23 cellular contexts compared by ENCODE assay signal in genomic region chr9:133257398-133258053, GRCh38. TPM values are rescaled to one million over a fixed set of nuclear protein-coding genes. Genes with fewer than 3 reads are reported as not detected.
DNase-seq lines count a peak whose midpoint lies in the region; ATAC-seq and TF ChIP-seq lines count a peak whose summit lies in the region.
"Had no signal": no experiment of that assay in that cellular context is flagged by ENCODE, and none has a peak within 500 bp of the region (broad histone marks: within the 10 kb centered on the region; RNA-seq: fewer than 3 reads in every experiment).

No MANE protein-coding gene starts in this region.

- in situ Hi-C loops in transverse colon (cut with MboI; ENCODE audit: low pct_ligation_motif_present in 1 of 4, low pct_unique_long_range_greater_than_20kb in 1 of 4, low sequenced_read_pairs in 3 of 4), result no loop called here

- intact Hi-C loops in lower lobe of right lung (cut with DNase I), result no loop called here
- intact Hi-C loops in upper lobe of right lung (cut with DNase I), result no loop called here
- intact Hi-C loops in transverse colon (cut with DNase I; ENCODE audit: low total_unique reads), result no loop called here

- H3K27me3 ChIP-seq in lower lobe of right lung (ENCODE audit: low read depth) (no peaks in the 10 kb centered on the region), upper lobe of right lung (no peaks in the 10 kb centered on the region), transverse colon (no peaks in the 10 kb centered on the region)
- H3K27me3 ChIP-seq: pancreas, suprapubic skin had no signal

- H3K9me3 Mint-ChIP-seq in endothelial cell (ENCODE audit: unreplicated experiment), result no peaks in the 10 kb centered on the region
- H3K9me3 Mint-ChIP-seq: activated naive CD4-positive, alpha-beta T cell treated with anti-CD3 and anti-CD28 coated beads, Interleukin-2, amount 50 U/mL, for 24 hours; activated T-cell treated with anti-CD3 and anti-CD28 coated beads, Interleukin-2, amount 50 U/mL, for 4 hours; T-helper 1 cell treated with Interleukin-12 subunit alpha and Interleukin-12 subunit beta and Interleukin-4 antibody, amounts not matched to agents 30 μg/mL and 1 μg/mL, for 36 hours had no signal

- H3K4me3 Mint-ChIP-seq in endothelial cell (ENCODE audit: unreplicated experiment), result no peak overlapping the region
- H3K4me3 Mint-ChIP-seq: activated naive CD4-positive, alpha-beta T cell treated with anti-CD3 and anti-CD28 coated beads, Interleukin-2, amount 50 U/mL, for 24 hours; activated T-cell treated with anti-CD3 and anti-CD28 coated beads, Interleukin-2, amount 50 U/mL, for 4 hours; T-helper 1 cell treated with Interleukin-12 subunit alpha and Interleukin-12 subunit beta and Interleukin-4 antibody, amounts not matched to agents 30 μg/mL and 1 μg/mL, for 36 hours had no signal

- no peaks in the 10 kb centered on the region for H3K9me3 ChIP-seq in lower lobe of right lung
- H3K9me3 ChIP-seq in upper lobe of right lung, result no peaks in the 10 kb centered on the region
- H3K9me3 ChIP-seq in transverse colon, result no peaks in the 10 kb centered on the region
- H3K9me3 ChIP-seq: pancreas, suprapubic skin had no signal

- H3K4me1 ChIP-seq in lower lobe of right lung (peaks cover 16% of the 10 kb centered on the region), upper lobe of right lung (peaks cover 7% of the 10 kb centered on the region), transverse colon (peaks cover 0 to 19% (median 10%) of the 10 kb centered on the region in 4 donors)
- H3K4me1 ChIP-seq: pancreas had no signal

- peak overlapping the region; percentile 41 for H3K27ac ChIP-seq in lower lobe of right lung
- no peak overlapping the region for H3K27ac ChIP-seq in upper lobe of right lung
- peak overlapping the region in 1 of 4 donors; percentile 43 for H3K27ac ChIP-seq in transverse colon
- H3K27ac ChIP-seq: pancreas, suprapubic skin, VCaP had no signal

- H3K4me1 Mint-ChIP-seq in endothelial cell (ENCODE audit: unreplicated experiment), result peaks cover 23% of the 10 kb centered on the region
- H3K4me1 Mint-ChIP-seq: activated naive CD4-positive, alpha-beta T cell treated with anti-CD3 and anti-CD28 coated beads, Interleukin-2, amount 50 U/mL, for 24 hours had no signal

- no peaks in the 10 kb centered on the region for H3K36me3 ChIP-seq in lower lobe of right lung
- no peaks in the 10 kb centered on the region for H3K36me3 ChIP-seq in upper lobe of right lung
- H3K36me3 ChIP-seq in transverse colon, result no peaks in the 10 kb centered on the region
- H3K36me3 ChIP-seq: pancreas, suprapubic skin had no signal

- peaks cover 3% of the 10 kb centered on the region for H3K27me3 Mint-ChIP-seq in endothelial cell (ENCODE audit: unreplicated experiment)

- DNase-seq in activated CD8-positive, alpha-beta memory T cell treated with anti-CD3 and anti-CD28 coated beads for 24 hours, result peak; percentile 33
- DNase-seq in activated CD8-positive, alpha-beta memory T cell treated with anti-CD3 and anti-CD28 coated beads, Interleukin-2, amount 50 U/mL, for 4 hours, result no peak
- DNase-seq in endothelial cell (ENCODE audit: low spot score) (no peak), lower lobe of right lung (no peak), upper lobe of right lung (no peak), NCI-H2107 treated with DMSO at 0.1 percent for 48 hours (lab: John Stamatoyannopoulos, UW; ENCODE audit: unreplicated experiment) (no peak), transverse colon (no peak)
- DNase-seq: activated CD4-positive, alpha-beta T cell treated with anti-CD3 and anti-CD28 coated beads, Interleukin-2, amount 50 U/mL, for 4 hours; activated T-cell treated with anti-CD3 and anti-CD28 coated beads, Interleukin-2, amount 50 U/mL, for 4 hours; NCI-H446; SIG-M5; stimulated activated CD4-positive, alpha-beta T cell treated with anti-CD3 and anti-CD28 coated beads, Interleukin-4, amount 100 ng/mL, for 24 hours had no signal

- WGBS in transverse colon (ENCODE audit: low coverage in 1 of 2), 2 donors, result 63 to 80% methylated on average over 1 to 16 of the region's 16 CpGs

- TF ChIP-seq CTCF in endothelial cell (IDR thresholded peaks at IDR 0.05; ENCODE audit: unreplicated experiment) (no peak), lower lobe of right lung (IDR thresholded peaks at IDR 0.05) (no peak), upper lobe of right lung (IDR thresholded peaks at IDR 0.05) (no peak), transverse colon (IDR thresholded peaks at IDR 0.05) (no peak)

- peaks cover 14% of the 10 kb centered on the region for H3K36me3 Mint-ChIP-seq in endothelial cell (ENCODE audit: low read depth, unreplicated experiment)
- H3K36me3 Mint-ChIP-seq: activated naive CD4-positive, alpha-beta T cell treated with anti-CD3 and anti-CD28 coated beads, Interleukin-2, amount 50 U/mL, for 24 hours had no signal

- H3K4me3 ChIP-seq in lower lobe of right lung, result no peak overlapping the region
- H3K4me3 ChIP-seq in upper lobe of right lung, result no peak overlapping the region
- no peak overlapping the region for H3K4me3 ChIP-seq in transverse colon
- H3K4me3 ChIP-seq: pancreas, suprapubic skin had no signal

- no peak for TF ChIP-seq POLR2A in transverse colon (IDR thresholded peaks at IDR 0.05)

- TF ChIP-seq EP300 in transverse colon (IDR thresholded peaks at IDR 0.05; ENCODE audit: low read depth), result no peak

- ATAC-seq in lower lobe of right lung (no peak), upper lobe of right lung (peak; percentile 7), HG02870 (IDR thresholded peaks at IDR 0.05; ENCODE audit: unreplicated experiment) (no peak)
- ATAC-seq: activated T-cell treated with anti-CD3 and anti-CD28 coated beads, Interleukin-2, amount 50 U/mL, for 4 hours had no signal

- H3K27ac Mint-ChIP-seq in endothelial cell (ENCODE audit: unreplicated experiment), result peak overlapping the region; percentile 72
- H3K27ac Mint-ChIP-seq: activated naive CD4-positive, alpha-beta T cell treated with anti-CD3 and anti-CD28 coated beads, Interleukin-2, amount 50 U/mL, for 24 hours; T-helper 1 cell treated with Interleukin-12 subunit alpha and Interleukin-12 subunit beta and Interleukin-4 antibody, amounts not matched to agents 30 μg/mL and 1 μg/mL, for 36 hours had no signal

RNA-seq across cellular contexts. Expression of gene ABO, which starts 17.5 kb away (rescaled TPM):
- total RNA-seq in endothelial cell (ENCODE audit: unreplicated experiment) (1.4 TPM), lower lobe of right lung (25.0 TPM), upper lobe of right lung (16.8 TPM), transverse colon (100 to 1,000 TPM in 3 of 4 donors, 10 to 100 TPM in 1; 77.4 to 199 (median 141) TPM)
- total RNA-seq: A172, fibroblast of villous mesenchyme, G401 had no signal

RNA-seq across cellular contexts. Expression of gene OBP2B, which starts 48.5 kb away (rescaled TPM):
- total RNA-seq in endothelial cell (ENCODE audit: unreplicated experiment), result not detected
- total RNA-seq in lower lobe of right lung, result not detected
- total RNA-seq in upper lobe of right lung, result not detected
- total RNA-seq in transverse colon, result not detected
- total RNA-seq: A172; activated T-cell treated with anti-CD3 and anti-CD28 coated beads, Interleukin-2, amount 50 U/mL, for 4 hours; fibroblast of villous mesenchyme; G401; liver; pancreas; skeletal muscle tissue had no signal
